1 cellular context compared by ENCODE assay signal in the genomic region with DNA sequence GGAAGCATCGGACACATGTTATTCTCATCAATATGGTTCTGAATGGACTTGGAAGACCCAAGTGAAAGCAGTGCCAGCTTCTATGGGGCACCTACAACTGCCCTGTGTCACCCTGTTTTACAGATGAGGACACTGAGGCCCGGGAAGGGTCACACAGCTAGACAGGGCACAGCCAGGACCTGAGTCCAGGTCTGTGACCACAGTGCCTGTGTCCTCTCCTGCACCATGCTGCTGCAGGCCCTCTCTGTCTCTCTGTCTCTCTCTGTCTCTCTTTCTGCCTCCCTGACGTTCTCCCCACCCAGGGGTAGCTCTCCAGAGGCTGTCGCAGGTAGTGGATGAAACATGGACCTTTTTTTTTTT.
TF ChIP-seq lines count a peak whose summit lies in the region.

No MANE protein-coding gene starts in this region.

TF ChIP-seq in SK-N-SH treated with all-trans-retinoic acid at 6 μM for 48 hours, 23 proteins besides CTCF, POLR2A, EP300 and RAD21 (continued from another document):
- TF ChIP-seq, protein P1, sequence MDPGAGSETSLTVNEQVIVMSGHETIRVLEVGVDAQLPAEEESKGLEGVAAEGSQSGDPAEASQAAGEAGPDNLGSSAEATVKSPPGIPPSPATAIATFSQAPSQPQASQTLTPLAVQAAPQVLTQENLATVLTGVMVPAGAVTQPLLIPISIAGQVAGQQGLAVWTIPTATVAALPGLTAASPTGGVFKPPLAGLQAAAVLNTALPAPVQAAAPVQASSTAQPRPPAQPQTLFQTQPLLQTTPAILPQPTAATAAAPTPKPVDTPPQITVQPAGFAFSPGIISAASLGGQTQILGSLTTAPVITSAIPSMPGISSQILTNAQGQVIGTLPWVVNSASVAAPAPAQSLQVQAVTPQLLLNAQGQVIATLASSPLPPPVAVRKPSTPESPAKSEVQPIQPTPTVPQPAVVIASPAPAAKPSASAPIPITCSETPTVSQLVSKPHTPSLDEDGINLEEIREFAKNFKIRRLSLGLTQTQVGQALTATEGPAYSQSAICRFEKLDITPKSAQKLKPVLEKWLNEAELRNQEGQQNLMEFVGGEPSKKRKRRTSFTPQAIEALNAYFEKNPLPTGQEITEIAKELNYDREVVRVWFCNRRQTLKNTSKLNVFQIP (CRISPR knock-in tag; IDR thresholded peaks at IDR 0.05; ENCODE audit: borderline replicate concordance, low read depth): no peak
- TF ChIP-seq CREB5 (CRISPR knock-in tag; IDR thresholded peaks at IDR 0.05; ENCODE audit: low read depth) (no peak), ZNF565 (CRISPR knock-in tag; conservative IDR thresholded peaks at IDR 0.05; ENCODE audit: low read depth) (no peak), OSR1 (CRISPR knock-in tag; IDR thresholded peaks at IDR 0.05) (no peak)
